In the genomic region with DNA sequence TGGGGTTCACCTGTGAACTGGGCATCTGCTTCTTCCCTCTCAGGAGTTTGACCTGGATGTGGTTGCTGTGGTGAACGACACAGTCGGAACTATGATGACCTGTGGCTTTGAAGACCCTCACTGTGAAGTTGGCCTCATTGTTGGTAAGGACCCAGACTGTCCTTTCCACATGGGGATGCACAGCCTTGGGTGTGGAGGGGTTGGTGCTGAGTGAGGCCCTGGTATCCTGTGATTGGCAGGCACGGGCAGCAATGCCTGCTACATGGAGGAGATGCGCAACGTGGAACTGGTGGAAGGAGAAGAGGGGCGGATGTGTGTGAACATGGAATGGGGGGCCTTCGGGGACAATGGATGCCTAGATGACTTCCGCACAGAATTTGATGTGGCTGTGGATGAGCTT, we compare ENCODE assay signal across 19 cellular contexts.
"Had no signal": no experiment of that assay in that cellular context is flagged by ENCODE, and none has a peak within 500 bp of the region (broad histone marks: within the 10 kb centered on the region; RNA-seq: fewer than 3 reads in every experiment).

No MANE protein-coding gene starts in this region.

- H3K9me3 ChIP-seq: body of pancreas, lower lobe of right lung, upper lobe of left lung had no signal

- H3K9me3 Mint-ChIP-seq: activated CD4-positive, alpha-beta memory T cell treated with anti-CD3 and anti-CD28 coated beads for 36 hours; natural killer cell treated with Interleukin-12 subunit alpha and Interleukin-12 subunit beta and Interleukin-15 and Interleukin-18, amount 100 ng/mL, for 72 hours; stimulated activated naive CD8-positive, alpha-beta T cell treated with anti-CD3 and anti-CD28 coated beads, Interleukin-15, Interleukin-2, amounts not matched to agents 100 ng/mL and 50 ng/mL, for 24 hours; T-helper 2 cell treated with Interferon-gamma antibody and Interleukin-4, amounts not matched to agents 5 μg/mL and 100 μg/mL, for 36 hours; WTC11 had no signal

- H3K4me3 ChIP-seq: body of pancreas, dorsolateral prefrontal cortex, lower lobe of right lung, upper lobe of left lung had no signal

- H3K27me3 Mint-ChIP-seq: activated CD4-positive, alpha-beta memory T cell treated with anti-CD3 and anti-CD28 coated beads for 36 hours; activated CD4-positive, alpha-beta T cell treated with anti-CD3 and anti-CD28 coated beads for 36 hours; natural killer cell treated with Interleukin-12 subunit alpha and Interleukin-12 subunit beta and Interleukin-15 and Interleukin-18, amount 100 ng/mL, for 72 hours; stimulated activated naive CD8-positive, alpha-beta T cell treated with anti-CD3 and anti-CD28 coated beads, Interleukin-15, Interleukin-2, amounts not matched to agents 100 ng/mL and 50 ng/mL, for 24 hours had no signal

- H3K27me3 ChIP-seq: body of pancreas, dorsolateral prefrontal cortex, upper lobe of left lung had no signal

- ATAC-seq: activated CD4-positive, alpha-beta T cell treated with anti-CD3 and anti-CD28 coated beads for 36 hours; body of pancreas; lower lobe of right lung; natural killer cell treated with Interleukin-12 subunit alpha and Interleukin-12 subunit beta and Interleukin-15 and Interleukin-18, amount 100 ng/mL, for 72 hours had no signal

- H3K4me1 Mint-ChIP-seq: activated CD4-positive, alpha-beta T cell treated with anti-CD3 and anti-CD28 coated beads for 36 hours; WTC11 had no signal

- DNase-seq: activated CD4-positive, alpha-beta memory T cell treated with anti-CD3 and anti-CD28 coated beads for 36 hours; activated CD4-positive, alpha-beta T cell treated with anti-CD3 and anti-CD28 coated beads for 36 hours; activated CD8-positive, alpha-beta memory T cell treated with anti-CD3 and anti-CD28 coated beads, Interleukin-2, amount 50 U/mL, for 4 hours; activated effector memory CD4-positive, alpha-beta T cell treated with Interleukin-2 at 50 U/mL for 16 hours; activated naive CD4-positive, alpha-beta T cell treated with anti-CD3 and anti-CD28 coated beads, Interleukin-2, amount 50 U/mL, for 16 hours; activated T-cell treated with anti-CD3 and anti-CD28 coated beads, Interleukin-2, amount 50 U/mL, for 48 hours; amniotic stem cell; body of pancreas; central memory CD4-positive, alpha-beta T cell; dorsolateral prefrontal cortex; foreskin melanocyte; lower lobe of right lung; retina; stimulated activated CD4-positive, alpha-beta T cell treated with anti-CD3 and anti-CD28 coated beads, Interleukin-2, amount 100 ng/mL, for 24 hours; upper lobe of left lung had no signal

- H3K27ac Mint-ChIP-seq: activated CD4-positive, alpha-beta memory T cell treated with anti-CD3 and anti-CD28 coated beads for 36 hours; activated CD4-positive, alpha-beta T cell treated with anti-CD3 and anti-CD28 coated beads for 36 hours; natural killer cell treated with Interleukin-12 subunit alpha and Interleukin-12 subunit beta and Interleukin-15 and Interleukin-18, amount 100 ng/mL, for 72 hours; stimulated activated naive CD8-positive, alpha-beta T cell treated with anti-CD3 and anti-CD28 coated beads, Interleukin-15, Interleukin-2, amounts not matched to agents 100 ng/mL and 50 ng/mL, for 24 hours; T-helper 2 cell treated with Interferon-gamma antibody and Interleukin-4, amounts not matched to agents 5 μg/mL and 100 μg/mL, for 36 hours; WTC11 had no signal

- H3K27ac ChIP-seq: body of pancreas, dorsolateral prefrontal cortex, lower lobe of right lung, upper lobe of left lung had no signal

- H3K4me1 ChIP-seq: body of pancreas, lower lobe of right lung, upper lobe of left lung had no signal

- H3K4me3 Mint-ChIP-seq: activated CD4-positive, alpha-beta memory T cell treated with anti-CD3 and anti-CD28 coated beads for 36 hours; activated CD4-positive, alpha-beta T cell treated with anti-CD3 and anti-CD28 coated beads for 36 hours; natural killer cell treated with Interleukin-12 subunit alpha and Interleukin-12 subunit beta and Interleukin-15 and Interleukin-18, amount 100 ng/mL, for 72 hours; stimulated activated naive CD8-positive, alpha-beta T cell treated with anti-CD3 and anti-CD28 coated beads, Interleukin-15, Interleukin-2, amounts not matched to agents 100 ng/mL and 50 ng/mL, for 24 hours; T-helper 2 cell treated with Interferon-gamma antibody and Interleukin-4, amounts not matched to agents 5 μg/mL and 100 μg/mL, for 36 hours; WTC11 had no signal
